ENCODE assay signal across 8 cellular contexts in genomic region chr5:141359790-141360426, GRCh38. TPM values are rescaled to one million over a fixed set of nuclear protein-coding genes. Genes with fewer than 3 reads are reported as not detected.
DNase-seq lines count a peak whose midpoint lies in the region; ATAC-seq and TF ChIP-seq lines count a peak whose summit lies in the region.

PCDHGB2 (plus strand) TSS chr5:141359994; CDS start chr5:141360136, 142 bp downstream.

- H3K36me3 Mint-ChIP-seq in activated naive CD4-positive, alpha-beta T cell treated with anti-CD3 and anti-CD28 coated beads, Interleukin-2, amount 50 U/mL, for 24 hours = peaks cover 24% of the 10 kb centered on the region
- H3K36me3 Mint-ChIP-seq in WTC11 = peaks cover 68% of the 10 kb centered on the region

- peak within 1 kb of the TSS; percentile 48 for H3K27ac Mint-ChIP-seq in activated naive CD4-positive, alpha-beta T cell treated with anti-CD3 and anti-CD28 coated beads, Interleukin-2, amount 50 U/mL, for 24 hours
- peak within 1 kb of the TSS; percentile 96 for H3K27ac Mint-ChIP-seq in WTC11

- peak within 1 kb of the TSS; percentile 81 for H3K4me3 Mint-ChIP-seq in activated naive CD4-positive, alpha-beta T cell treated with anti-CD3 and anti-CD28 coated beads, Interleukin-2, amount 50 U/mL, for 24 hours
- peak within 1 kb of the TSS; percentile 60 for H3K4me3 Mint-ChIP-seq in WTC11

- POLR2A ChIA-PET in WTC11 (lab: Charles Lee) = no interaction called here

- H3K9me3 ChIP-seq in right atrium auricular region (peaks cover 11 to 98% of the 10 kb centered on the region in 2 donors), stomach smooth muscle (ENCODE audit: control insufficient read depth in 2 of 2, low read length in 2 of 2) (peaks cover 39 to 70% of the 10 kb centered on the region in 2 donors)

- peaks cover 67% of the 10 kb centered on the region for H3K27me3 Mint-ChIP-seq in activated naive CD4-positive, alpha-beta T cell treated with anti-CD3 and anti-CD28 coated beads, Interleukin-2, amount 50 U/mL, for 24 hours
- H3K27me3 Mint-ChIP-seq in WTC11 (ENCODE audit: low read depth) = peaks cover 22% of the 10 kb centered on the region; the same call in 1 of the 2 replicates

- TF ChIP-seq POLR2A in lower leg skin (IDR thresholded peaks at IDR 0.05) = no peak

- TF ChIP-seq CTCF in WTC11 (IDR thresholded peaks at IDR 0.05) (peak; percentile 65), right atrium auricular region (IDR thresholded peaks at IDR 0.05) (peak; percentile 16 to 57), lower leg skin (IDR thresholded peaks at IDR 0.05) (no peak)

- WGBS in lower leg skin, 2 donors = 19 to 22% methylated on average over 24 of the region's 24 CpGs

- H3K27me3 ChIP-seq in right atrium auricular region = no peaks in the 10 kb centered on the region
- no peaks in the 10 kb centered on the region for H3K27me3 ChIP-seq in stomach smooth muscle (ENCODE audit: control insufficient read depth in 1 of 2, insufficient read depth in 2 of 2, low read length in 2 of 2)

- intact Hi-C loops in lower leg skin (cut with DNase I; ENCODE audit: low total_unique reads) = no loop called here

- CTCF ChIA-PET in WTC11 (lab: Charles Lee) = interaction anchor here (0.6 to 1.6 kb wide), 27 partner anchors 9 to 207 kb away, joined by 3 to 16 read pairs (median 5); partner anchors contain the start of genes PCDHB10, PCDHB14, PCDHB15 and PCDHB16

- H3K4me3 ChIP-seq in right atrium auricular region (peak within 1 kb of the TSS; percentile 25 to 28), stomach smooth muscle (ENCODE audit: low read length in 2 of 2) (peak within 1 kb of the TSS; percentile 49 to 54), lower leg skin (ENCODE audit: low read depth, poor library complexity, severe bottlenecking) (no peak within 1 kb of the TSS)

- H3K4me1 Mint-ChIP-seq in activated naive CD4-positive, alpha-beta T cell treated with anti-CD3 and anti-CD28 coated beads, Interleukin-2, amount 50 U/mL, for 24 hours = no peaks in the 10 kb centered on the region
- H3K4me1 Mint-ChIP-seq in WTC11 = peaks cover 27% of the 10 kb centered on the region

- no peak within 1 kb of the TSS for H3K9ac ChIP-seq in stomach smooth muscle (ENCODE audit: low read length in 2 of 2)

- H3K27ac ChIP-seq in right atrium auricular region = no peak within 1 kb of the TSS
- no peak within 1 kb of the TSS for H3K27ac ChIP-seq in stomach smooth muscle (ENCODE audit: low read length)

- DNase-seq in activated naive CD4-positive, alpha-beta T cell treated with anti-CD3 and anti-CD28 coated beads, Interleukin-2, amount 50 U/mL, for 16 hours = no peak
- peak; percentile 44 for DNase-seq in HuH-7 (ENCODE audit: low spot score)
- DNase-seq in WTC11 (ENCODE audit: low spot score) = peak; percentile 46
- DNase-seq in right atrium auricular region (ENCODE audit: low spot score) = no peak
- no peak for DNase-seq in ecto neural progenitor cell (ENCODE audit: low spot score)
- DNase-seq in lower leg skin (ENCODE audit: low spot score in 2 of 2) = no peak

- H3K9me3 Mint-ChIP-seq in activated naive CD4-positive, alpha-beta T cell treated with anti-CD3 and anti-CD28 coated beads, Interleukin-2, amount 50 U/mL, for 24 hours = peaks cover 28% of the 10 kb centered on the region
- peaks cover 62% of the 10 kb centered on the region for H3K9me3 Mint-ChIP-seq in WTC11

- H3K4me1 ChIP-seq in right atrium auricular region (no peaks in the 10 kb centered on the region), stomach smooth muscle (ENCODE audit: control insufficient read depth, insufficient read depth, low read length) (no peaks in the 10 kb centered on the region)

- H3K36me3 ChIP-seq in right atrium auricular region = no peaks in the 10 kb centered on the region
- peaks cover 0 to 2% of the 10 kb centered on the region in 2 donors for H3K36me3 ChIP-seq in stomach smooth muscle (ENCODE audit: control insufficient read depth in 2 of 2, insufficient read depth in 2 of 2, low read length in 2 of 2)

- ATAC-seq in WTC11 = peak; percentile 83

TF ChIP-seq in WTC11, 78 proteins besides CTCF, POLR2A, EP300 and RAD21:
- peak; percentile 47; the same call in 1 of the 2 replicates for TF ChIP-seq PRDM15 (CRISPR knock-in tag; IDR thresholded peaks at IDR 0.05)
- TF ChIP-seq, protein P1, sequence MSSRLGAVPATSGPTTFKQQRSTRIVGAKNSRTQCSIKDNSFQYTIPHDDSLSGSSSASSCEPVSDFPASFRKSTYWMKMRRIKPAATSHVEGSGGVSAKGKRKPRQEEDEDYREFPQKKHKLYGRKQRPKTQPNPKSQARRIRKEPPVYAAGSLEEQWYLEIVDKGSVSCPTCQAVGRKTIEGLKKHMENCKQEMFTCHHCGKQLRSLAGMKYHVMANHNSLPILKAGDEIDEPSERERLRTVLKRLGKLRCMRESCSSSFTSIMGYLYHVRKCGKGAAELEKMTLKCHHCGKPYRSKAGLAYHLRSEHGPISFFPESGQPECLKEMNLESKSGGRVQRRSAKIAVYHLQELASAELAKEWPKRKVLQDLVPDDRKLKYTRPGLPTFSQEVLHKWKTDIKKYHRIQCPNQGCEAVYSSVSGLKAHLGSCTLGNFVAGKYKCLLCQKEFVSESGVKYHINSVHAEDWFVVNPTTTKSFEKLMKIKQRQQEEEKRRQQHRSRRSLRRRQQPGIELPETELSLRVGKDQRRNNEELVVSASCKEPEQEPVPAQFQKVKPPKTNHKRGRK (CRISPR knock-in tag; IDR thresholded peaks at IDR 0.05; ENCODE audit: borderline replicate concordance) = no peak

RNA-seq across cellular contexts. Expression of gene PCDHGB2, which starts in this region (rescaled TPM):
- total RNA-seq in WTC11 (2021) (4.1 to 5.5 TPM (median 5.2 TPM) in 3 replicates), right atrium auricular region (1 to 10 TPM; 5.2 to 6.7 TPM), lower leg skin (1 to 10 TPM; 2.1 to 4.0 (median 2.6) TPM)

Comparison
In these comparisons a context has a peak if more than half of its experiments do, and no peak if none do; other contexts are left out.
1. DNase-seq: peak in HuH-7 (single experiment) and WTC11 (single experiment); none in activated naive CD4-positive, alpha-beta T cell treated with anti-CD3 and anti-CD28 coated beads, Interleukin-2, amount 50 U/mL, for 16 hours (single experiment), right atrium auricular region (single experiment), ecto neural progenitor cell (single experiment) and lower leg skin (0 of 2).
2. CTCF ChIP-seq: peak in WTC11 (single experiment) and right atrium auricular region (2 of 2); none in lower leg skin (0 of 3).